Comparison of ENCODE assay signal across 28 cellular contexts in genomic region chr9:77023726-77024125, GRCh38. TPM values are rescaled to one million over a fixed set of nuclear protein-coding genes. Genes with fewer than 3 reads are reported as not detected.
"Had no signal": no experiment of that assay in that cellular context is flagged by ENCODE, and none has a peak within 500 bp of the region (broad histone marks: within the 10 kb centered on the region; RNA-seq: fewer than 3 reads in every experiment).

No MANE protein-coding gene starts in this region.

- H3K9me3 ChIP-seq: adrenal gland, SJSA1, SK-N-SH had no signal

- DNase-seq: activated CD4-positive, alpha-beta T cell treated with anti-CD3 and anti-CD28 coated beads for 36 hours; activated CD4-positive, alpha-beta T cell treated with anti-CD3 and anti-CD28 coated beads, Interleukin-2, amount 10 ng/mL, durations not matched to agents 7 days and 5 days; activated CD4-positive, alpha-beta T cell treated with anti-CD3 and anti-CD28 coated beads, Interleukin-2, amount 50 U/mL, for 48 hours; activated CD8-positive, alpha-beta T cell treated with anti-CD3 and anti-CD28 coated beads, Interleukin-2, amount 10 ng/mL, durations not matched to agents 7 days and 5 days; activated gamma-delta T cell treated with Interleukin-2 at 50 U/mL for 16 hours; activated naive CD4-positive, alpha-beta T cell treated with anti-CD3 and anti-CD28 coated beads for 36 hours; activated T-cell treated with anti-CD3 and anti-CD28 coated beads, Interleukin-2, amount 50 U/mL, for 24 hours; adrenal gland; caudate nucleus; Karpas-422; NCI-H1105 treated with DMSO at 0.1 percent for 48 hours; NCI-H1436; NCI-H1694 treated with DMSO at 0.1 percent for 48 hours; NCI-H2029; NCI-H345; NCI-H524 treated with DMSO at 0.1 percent for 48 hours; PC-3; Peyer's patch; RPMI8226; SHP77 treated with DMSO at 0.1 percent for 48 hours; SK-N-SH had no signal

- H3K4me3 ChIP-seq: adrenal gland, Peyer's patch, SJSA1 had no signal

- H3K36me3 ChIP-seq: adrenal gland, Peyer's patch, SJSA1 had no signal

- H3K4me1 ChIP-seq: SJSA1 had no signal

- H3K27ac ChIP-seq: adrenal gland, Peyer's patch, SJSA1 had no signal

- H3K4me2 ChIP-seq: SK-N-SH had no signal

- ATAC-seq: activated CD4-positive, alpha-beta T cell treated with anti-CD3 and anti-CD28 coated beads for 36 hours; activated CD4-positive, CD25-positive, alpha-beta regulatory T cell treated with anti-CD3 and anti-CD28 coated beads, Interleukin-2, amount 50 U/mL, for 24 hours; activated CD8-positive, alpha-beta T cell treated with anti-CD3 and anti-CD28 coated beads, Interleukin-2, amount 10 ng/mL, durations not matched to agents 7 days and 5 days; PC-3 had no signal

RNA-seq across cellular contexts. Expression of gene FOXB2, which starts 4.3 kb away (rescaled TPM):
- total RNA-seq: activated CD4-positive, alpha-beta T cell treated with anti-CD3 and anti-CD28 coated beads for 36 hours; activated CD4-positive, alpha-beta T cell treated with anti-CD3 and anti-CD28 coated beads, Interleukin-2, amount 10 ng/mL, durations not matched to agents 7 days and 5 days; activated CD8-positive, alpha-beta T cell treated with anti-CD3 and anti-CD28 coated beads, Interleukin-2, amount 10 ng/mL, durations not matched to agents 7 days and 5 days; activated naive CD4-positive, alpha-beta T cell treated with anti-CD3 and anti-CD28 coated beads for 36 hours; activated naive CD4-positive, alpha-beta T cell treated with anti-CD3 and anti-CD28 coated beads, Interleukin-2, amount 50 U/mL, for 72 hours; activated T-helper 1 cell treated with anti-CD3 and anti-CD28 coated beads, Interleukin-12 subunit alpha, Interleukin-12 subunit beta, Interleukin-2, Interleukin-4 antibody, amounts not matched to agents 30 ng/mL and 10 ng/mL and 1 ng/mL, durations not matched to agents 14 hours and 24 hours and 36 hours; adrenal gland; astrocyte; bronchial epithelial cell; MCF 10A; PC-3; Peyer's patch; SJSA1 had no signal
